Comparison of ENCODE assay signal across 17 cellular contexts in genomic region chr2:3606370-3607124, GRCh38. TPM values are rescaled to one million over a fixed set of nuclear protein-coding genes. Genes with fewer than 3 reads are reported as not detected.
DNase-seq lines count a peak whose midpoint lies in the region; ATAC-seq and TF ChIP-seq lines count a peak whose summit lies in the region.
"Had no signal": no experiment of that assay in that cellular context is flagged by ENCODE, and none has a peak within 500 bp of the region (broad histone marks: within the 10 kb centered on the region; RNA-seq: fewer than 3 reads in every experiment).

No MANE protein-coding gene starts in this region.

- H3K4ac ChIP-seq in IMR-90 (ENCODE audit: low read depth, low read length): no peak overlapping the region

- 90% methylated on average over 14 of the region's 35 CpGs; no CpG with 5 or more reads in 1 of the 2 experiments for WGBS in IMR-90 (ENCODE audit: extremely low coverage in 2 of 2, insufficient read length in 1 of 2), 2 experiments
- WGBS in gastroesophageal sphincter (ENCODE audit: low coverage in 1 of 2), 2 donors: 72 to 80% methylated on average over 1 to 12 of the region's 35 CpGs

- H2AFZ ChIP-seq in IMR-90 (replicated peaks; ENCODE audit: low read length, poor library complexity): peak overlapping the region; percentile 26

- TF ChIP-seq POLR2A in IMR-90 (IDR thresholded peaks at IDR 0.05; ENCODE audit: low read depth, low read length): no peak
- no peak for TF ChIP-seq POLR2A in gastroesophageal sphincter (IDR thresholded peaks at IDR 0.05)

- CTCF ChIA-PET in IMR-90 (lab: Yijun Ruan, JAX): no interaction called here

- no peak overlapping the region for H3K9ac ChIP-seq in IMR-90 (ENCODE audit: low read depth, low read length)

- no peak overlapping the region for H4K8ac ChIP-seq in IMR-90 (ENCODE audit: low read depth in 2 of 2, low read length in 2 of 2)

- DNase-seq in D341Med (ENCODE audit: low spot score): peak; percentile 35
- DNase-seq in IMR-90: no peak
- DNase-seq in cerebellar cortex (ENCODE audit: low spot score): peak; percentile 67
- peak; percentile 41 for DNase-seq in medulla oblongata (ENCODE audit: extremely low spot score)
- no peak for DNase-seq in NAMALWA (ENCODE audit: low spot score)
- DNase-seq in T-helper 2 cell treated with Interferon-gamma antibody and Interleukin-4, amounts not matched to agents 5 μg/mL and 100 μg/mL, for 36 hours (ENCODE audit: low spot score): no peak
- DNase-seq in OCI-M1 (lab: John Stamatoyannopoulos, UW): no peak
- DNase-seq: activated CD4-positive, alpha-beta T cell treated with anti-CD3 and anti-CD28 coated beads, Interleukin-2, amount 10 ng/mL, durations not matched to agents 7 days and 5 days; activated T-cell treated with anti-CD3 and anti-CD28 coated beads, Interleukin-2, amount 50 U/mL, for 48 hours; NCI-H774; T1000 had no signal

- H3K27ac ChIP-seq in IMR-90 (ENCODE audit: insufficient read depth, low read length): no peak overlapping the region
- H3K27ac ChIP-seq in gastroesophageal sphincter: peak overlapping the region in 1 of 4 donors; percentile 64
- H3K27ac ChIP-seq: suprapubic skin had no signal

- H3K27ac Mint-ChIP-seq in T-helper 2 cell treated with Interferon-gamma antibody and Interleukin-4, amounts not matched to agents 5 μg/mL and 100 μg/mL, for 36 hours: no peak overlapping the region
- H3K27ac Mint-ChIP-seq: activated CD4-positive, alpha-beta T cell treated with anti-CD3 and anti-CD28 coated beads, Interleukin-2, amount 10 ng/mL, durations not matched to agents 7 days and 5 days; natural killer cell treated with Interleukin-12 subunit alpha and Interleukin-12 subunit beta and Interleukin-15 and Interleukin-18, amount 100 ng/mL, for 72 hours had no signal

- in situ Hi-C loops in IMR-90 (cut with MboI; ENCODE audit: low sequenced_read_pairs): no loop called here

- intact Hi-C loops in IMR-90 (cut with micrococcal nuclease): no loop called here

- peaks cover 3% of the 10 kb centered on the region for H3K4me1 Mint-ChIP-seq in T-helper 2 cell treated with Interferon-gamma antibody and Interleukin-4, amounts not matched to agents 5 μg/mL and 100 μg/mL, for 36 hours (ENCODE audit: low read depth)

- no peak for TF ChIP-seq EP300 in gastroesophageal sphincter (IDR thresholded peaks at IDR 0.05)

- H2AK5ac ChIP-seq in IMR-90 (ENCODE audit: low read depth, low read length): no peak overlapping the region; the same call in 1 of the 2 replicates

- H3K14ac ChIP-seq in IMR-90 (replicated peaks; ENCODE audit: low read depth, low read length): no peak overlapping the region

- no peak overlapping the region for H3K56ac ChIP-seq in IMR-90 (ENCODE audit: extremely low read depth, insufficient read depth, low read length)

- no peak overlapping the region for H3K18ac ChIP-seq in IMR-90 (ENCODE audit: low read depth, low read length)

- no peaks in the 10 kb centered on the region for H3K9me3 Mint-ChIP-seq in T-helper 2 cell treated with Interferon-gamma antibody and Interleukin-4, amounts not matched to agents 5 μg/mL and 100 μg/mL, for 36 hours
- H3K9me3 Mint-ChIP-seq: activated CD4-positive, alpha-beta T cell treated with anti-CD3 and anti-CD28 coated beads, Interleukin-2, amount 10 ng/mL, durations not matched to agents 7 days and 5 days; natural killer cell treated with Interleukin-12 subunit alpha and Interleukin-12 subunit beta and Interleukin-15 and Interleukin-18, amount 100 ng/mL, for 72 hours had no signal

- H3K23ac ChIP-seq in IMR-90 (ENCODE audit: low read depth, low read length): no peak overlapping the region

- peaks cover 1% of the 10 kb centered on the region; the same call in 1 of the 2 replicates for H3K4me1 ChIP-seq in IMR-90 (ENCODE audit: control insufficient read depth, insufficient read depth, low read length)
- no peaks in the 10 kb centered on the region for H3K4me1 ChIP-seq in gastroesophageal sphincter
- H3K4me1 ChIP-seq: suprapubic skin had no signal

- H3K9me3 ChIP-seq in IMR-90 (ENCODE audit: control insufficient read depth, insufficient read depth, low read length): no peaks in the 10 kb centered on the region
- H3K9me3 ChIP-seq in gastroesophageal sphincter: no peaks in the 10 kb centered on the region
- H3K9me3 ChIP-seq: suprapubic skin had no signal

- dilution Hi-C loops in IMR-90 (cut with HindIII; ENCODE audit: low sequenced_read_pairs, unreplicated experiment): no loop called here

- H4K5ac ChIP-seq in IMR-90 (ENCODE audit: low read depth, low read length): no peak overlapping the region

- H4K20me1 ChIP-seq in IMR-90 (ENCODE audit: insufficient read depth, low read length): no peaks in the 10 kb centered on the region

- POLR2A ChIA-PET in IMR-90 (lab: Charles Lee; ENCODE audit: unreplicated experiment): no interaction called here

- H3K36me3 ChIP-seq in IMR-90 (ENCODE audit: control insufficient read depth, insufficient read depth, low read length) (no peaks in the 10 kb centered on the region), gastroesophageal sphincter (no peaks in the 10 kb centered on the region)
- H3K36me3 ChIP-seq: suprapubic skin had no signal

- no peak overlapping the region for H3K4me3 Mint-ChIP-seq in T-helper 2 cell treated with Interferon-gamma antibody and Interleukin-4, amounts not matched to agents 5 μg/mL and 100 μg/mL, for 36 hours
- H3K4me3 Mint-ChIP-seq: activated CD4-positive, alpha-beta T cell treated with anti-CD3 and anti-CD28 coated beads, Interleukin-2, amount 10 ng/mL, durations not matched to agents 7 days and 5 days; natural killer cell treated with Interleukin-12 subunit alpha and Interleukin-12 subunit beta and Interleukin-15 and Interleukin-18, amount 100 ng/mL, for 72 hours had no signal

- no peaks in the 10 kb centered on the region for H3K36me3 Mint-ChIP-seq in T-helper 2 cell treated with Interferon-gamma antibody and Interleukin-4, amounts not matched to agents 5 μg/mL and 100 μg/mL, for 36 hours (ENCODE audit: low read depth)
- H3K36me3 Mint-ChIP-seq: natural killer cell treated with Interleukin-12 subunit alpha and Interleukin-12 subunit beta and Interleukin-15 and Interleukin-18, amount 100 ng/mL, for 72 hours had no signal

- ATAC-seq in IMR-90 (ENCODE audit: low read depth): no peak; the same call in 1 of the 2 replicates
- ATAC-seq in gastroesophageal sphincter: no peak
- ATAC-seq: natural killer cell treated with Interleukin-12 subunit alpha and Interleukin-12 subunit beta and Interleukin-15 and Interleukin-18, amount 100 ng/mL, for 72 hours had no signal

- no peak overlapping the region for H3K4me2 ChIP-seq in IMR-90 (ENCODE audit: low read depth, low read length)

- no peak overlapping the region for H2BK5ac ChIP-seq in IMR-90 (ENCODE audit: low read depth, low read length, poor library complexity, severe bottlenecking)

- no peak for TF ChIP-seq RAD21 in IMR-90 (IDR thresholded peaks at IDR 0.05; ENCODE audit: low read length)

- H3K9me1 ChIP-seq in IMR-90 (ENCODE audit: insufficient read depth, low read length): no peaks in the 10 kb centered on the region

- H2BK20ac ChIP-seq in IMR-90 (ENCODE audit: low read depth, low read length): no peak overlapping the region

- no peaks in the 10 kb centered on the region for H3K79me1 ChIP-seq in IMR-90 (ENCODE audit: low read depth in 1 of 2, low read length in 2 of 2)

- no TSS peak for BruUV-seq in IMR-90 (replicated peaks; lab: Mats Ljungman, UMichigan)

- no peak overlapping the region for H2BK120ac ChIP-seq in IMR-90 (ENCODE audit: low read depth, low read length)

- no peaks in the 10 kb centered on the region for H3K27me3 Mint-ChIP-seq in T-helper 2 cell treated with Interferon-gamma antibody and Interleukin-4, amounts not matched to agents 5 μg/mL and 100 μg/mL, for 36 hours (ENCODE audit: low read depth)
- H3K27me3 Mint-ChIP-seq: activated CD4-positive, alpha-beta T cell treated with anti-CD3 and anti-CD28 coated beads, Interleukin-2, amount 10 ng/mL, durations not matched to agents 7 days and 5 days had no signal

- no peak for TF ChIP-seq CTCF in IMR-90 (conservative IDR thresholded peaks at IDR 0.05; ENCODE audit: low read depth, low read length)
- TF ChIP-seq CTCF in gastroesophageal sphincter (IDR thresholded peaks at IDR 0.05): no peak

- peaks cover 7% of the 10 kb centered on the region; the same call in 1 of the 2 replicates for H3K27me3 ChIP-seq in IMR-90 (ENCODE audit: control insufficient read depth, insufficient read depth, low read length)
- H3K27me3 ChIP-seq in gastroesophageal sphincter: peaks cover 15% of the 10 kb centered on the region

- H3K4me3 ChIP-seq in IMR-90 (ENCODE audit: insufficient read depth, low read depth, low read length): no peak overlapping the region
- no peak overlapping the region for H3K4me3 ChIP-seq in gastroesophageal sphincter
- H3K4me3 ChIP-seq: suprapubic skin had no signal

- no peak overlapping the region for H2AK9ac ChIP-seq in IMR-90 (replicated peaks; ENCODE audit: low read depth, low read length, poor library complexity)

- H2BK15ac ChIP-seq in IMR-90 (ENCODE audit: low read depth, low read length): no peak overlapping the region

- no peak overlapping the region for H4K91ac ChIP-seq in IMR-90 (ENCODE audit: insufficient read depth, low read depth, low read length)

TF ChIP-seq in IMR-90, 13 proteins besides CTCF, POLR2A, EP300 and RAD21 (continues in another document):
- TF ChIP-seq MAFK (IDR thresholded peaks at IDR 0.05; ENCODE audit: low read depth, low read length) (no peak), CHD1 (IDR thresholded peaks at IDR 0.05; ENCODE audit: low read depth, low read length) (no peak), NFE2L2 (IDR thresholded peaks at IDR 0.05; ENCODE audit: low read depth, low read length) (no peak)

RNA-seq across cellular contexts. Expression of gene COLEC11, which starts 11.6 kb away (rescaled TPM):
- total RNA-seq in IMR-90 (2012; rRNA removed) (under 0.01 and 0.28 TPM in 2 replicates), gastroesophageal sphincter (1 to 10 TPM in 3 of 4 donors, under 1 TPM in 1; 0.57 to 5.0 (median 3.1) TPM)
- polyA plus RNA-seq in IMR-90 (2012; rRNA removed): 0.24 and 0.55 TPM in 2 replicates
- polyA plus RNA-seq in IMR-90 (2012; cell fraction: cytosol; rRNA removed): 0.34 and 0.45 TPM in 2 replicates
- 0.12 TPM in 1 of 2 replicates, not detected in the other for polyA plus RNA-seq in IMR-90 (2012; cell fraction: nucleus; rRNA removed; ENCODE audit: low replicate concordance)
- total RNA-seq: renal cortical epithelial cell had no signal

RNA-seq across cellular contexts. Expression of gene RPS7, which starts 31.5 kb away (rescaled TPM):
- total RNA-seq in IMR-90 (2012; rRNA removed): 3,111 and 3,387 TPM in 2 replicates
- polyA plus RNA-seq in IMR-90 (2012; rRNA removed): 1,199 and 1,260 TPM in 2 replicates
- 1,489 and 3,890 TPM in 2 replicates for polyA plus RNA-seq in IMR-90 (2012; cell fraction: cytosol; rRNA removed)
- 261 and 727 TPM in 2 replicates for polyA plus RNA-seq in IMR-90 (2012; cell fraction: nucleus; rRNA removed; ENCODE audit: low replicate concordance)
- total RNA-seq in gastroesophageal sphincter: 1,000 to 10,000 TPM; 1,117 to 3,164 (median 3,050) TPM

RNA-seq across cellular contexts. Expression of gene RNASEH1, which starts 48.4 kb away (rescaled TPM):
- total RNA-seq in IMR-90 (2012; rRNA removed) (23.7 and 38.3 TPM in 2 replicates), gastroesophageal sphincter (10 to 100 TPM; 28.1 to 46.2 (median 34.0) TPM)
- 21.7 and 23.5 TPM in 2 replicates for polyA plus RNA-seq in IMR-90 (2012; rRNA removed)
- 11.6 and 14.9 TPM in 2 replicates for polyA plus RNA-seq in IMR-90 (2012; cell fraction: cytosol; rRNA removed)
- 6.1 and 14.1 TPM in 2 replicates for polyA plus RNA-seq in IMR-90 (2012; cell fraction: nucleus; rRNA removed; ENCODE audit: low replicate concordance)

RNA-seq across cellular contexts. Expression of gene ALLC, which starts 51.5 kb away (rescaled TPM):
- total RNA-seq in IMR-90 (2012; rRNA removed): not detected in 2 replicates
- not detected in 2 replicates for polyA plus RNA-seq in IMR-90 (2012; rRNA removed)
- polyA plus RNA-seq in IMR-90 (2012; cell fraction: cytosol; rRNA removed): not detected in 2 replicates
- not detected in 2 replicates for polyA plus RNA-seq in IMR-90 (2012; cell fraction: nucleus; rRNA removed; ENCODE audit: low replicate concordance)
- total RNA-seq in gastroesophageal sphincter: not detected
- total RNA-seq: activated CD4-positive, alpha-beta T cell treated with anti-CD3 and anti-CD28 coated beads, Interleukin-2, amount 10 ng/mL, durations not matched to agents 7 days and 5 days; lung microvascular endothelial cell; natural killer cell treated with Interleukin-12 subunit alpha and Interleukin-12 subunit beta and Interleukin-15 and Interleukin-18, amount 100 ng/mL, for 72 hours; renal cortical epithelial cell; suprapubic skin had no signal
- polyA plus RNA-seq: BJ had no signal

Comparison
In these comparisons a context has a peak if more than half of its experiments do, and no peak if none do; other contexts are left out.
1. DNase-seq: peak in D341Med (single experiment), cerebellar cortex (single experiment) and medulla oblongata (single experiment); none in IMR-90 (single experiment), NAMALWA (single experiment), T-helper 2 cell treated with Interferon-gamma antibody and Interleukin-4, amounts not matched to agents 5 μg/mL and 100 μg/mL, for 36 hours (single experiment) and OCI-M1 (single experiment).